Comparison of ENCODE assay signal across 22 cellular contexts in genomic region chr13:112732679-112733078, GRCh38. TPM values are rescaled to one million over a fixed set of nuclear protein-coding genes. Genes with fewer than 3 reads are reported as not detected.
A peak's percentile ranks its signal among the peaks of the same experiment; 100 is the strongest.
DNase-seq lines count a peak whose midpoint lies in the region; TF ChIP-seq lines count a peak whose summit lies in the region.
"Had no signal": no experiment of that assay in that cellular context is flagged by ENCODE, and none has a peak within 500 bp of the region (broad histone marks: within the 10 kb centered on the region; RNA-seq: fewer than 3 reads in every experiment).

No MANE protein-coding gene starts in this region.

- no CpG with 5 or more reads among the region's 10 CpGs for WGBS in H9 (ENCODE audit: extremely low coverage, insufficient read length, low lambda C conversion rate)

- no peak overlapping the region; a peak in 1 of 5 replicates for H3K4me3 Mint-ChIP-seq in H9
- H3K4me3 Mint-ChIP-seq: activated naive CD8-positive, alpha-beta T cell treated with anti-CD3 and anti-CD28 coated beads, Interleukin-2, amount 50 U/mL, for 24 hours; effector memory CD8-positive, alpha-beta T cell; stimulated activated effector memory CD8-positive, alpha-beta T cell treated with anti-CD3 and anti-CD28 coated beads, Interleukin-12 subunit alpha, Interleukin-12 subunit beta, amount 100 ng/mL, for 72 hours had no signal

- H2BK5ac ChIP-seq in H9 (ENCODE audit: insufficient read length, low read length), result no peak overlapping the region

- no peak overlapping the region for H2BK120ac ChIP-seq in H9 (ENCODE audit: low read depth, low read length, poor library complexity, severe bottlenecking)

- H3K56ac ChIP-seq in H9 (ENCODE audit: insufficient read length, low read depth, low read length), result no peak overlapping the region

- H3K27me3 ChIP-seq in H9 (ENCODE audit: insufficient read depth, low read length) (no peaks in the 10 kb centered on the region), osteoblast (ENCODE audit: insufficient read depth, low read length) (no peaks in the 10 kb centered on the region)
- H3K27me3 ChIP-seq: BLaER1, left lung, tibial nerve had no signal

- H3K14ac ChIP-seq in H9 (ENCODE audit: insufficient read depth, low read length), result no peak overlapping the region

- H3K23ac ChIP-seq in H9 (ENCODE audit: insufficient read length, low read depth, low read length), result no peak overlapping the region

- DNase-seq in H9, result no peak
- peak; percentile 95 for DNase-seq in NCI-H1417 treated with DMSO at 0.1 percent for 48 hours (lab: John Stamatoyannopoulos, UW)
- DNase-seq in NCI-H774 (lab: John Stamatoyannopoulos, UW), result peak; percentile 68
- DNase-seq in osteoblast (ENCODE audit: insufficient read length, low spot score, missing footprints), result peak; percentile 68
- DNase-seq in NCI-H2196 (lab: John Stamatoyannopoulos, UW; ENCODE audit: unreplicated experiment), result no peak
- no peak for DNase-seq in SHP77 (lab: John Stamatoyannopoulos, UW)
- DNase-seq in stimulated activated CD4-positive, alpha-beta T cell treated with anti-CD3 and anti-CD28 coated beads, Interleukin-4, amount 100 ng/mL, for 1 hour, result no peak
- DNase-seq: activated CD4-positive, alpha-beta T cell treated with anti-CD3 and anti-CD28 coated beads, Interleukin-2, amount 50 U/mL, for 4 hours; activated naive CD8-positive, alpha-beta T cell treated with anti-CD3 and anti-CD28 coated beads, Interleukin-2, amount 50 U/mL, for 24 hours; activated T-cell treated with anti-CD3 and anti-CD28 coated beads, Interleukin-2, amount 50 U/mL, for 48 hours; caudate nucleus; cortex of kidney; DMS79; effector memory CD8-positive, alpha-beta T cell; left lung; NK-92 treated with Interleukin-12 subunit alpha and Interleukin-12 subunit beta, amount 100 ng/mL, for 24 hours; stimulated activated CD4-positive, alpha-beta T cell treated with anti-CD3 and anti-CD28 coated beads, Interleukin-15, amount 100 ng/mL, for 24 hours had no signal

- H3K18ac ChIP-seq in H9 (ENCODE audit: insufficient read length, low read depth, low read length), result no peak overlapping the region

- H4K8ac ChIP-seq in H9 (replicated peaks; ENCODE audit: insufficient read length, low read depth, low read length), result no peak overlapping the region

- no peak overlapping the region for H4K5ac ChIP-seq in H9 (ENCODE audit: insufficient read length, low read depth, low read length)

- H4K20me1 ChIP-seq in H9 (ENCODE audit: control insufficient read depth, insufficient read depth, insufficient read length) (no peaks in the 10 kb centered on the region), osteoblast (ENCODE audit: insufficient read depth, low read length) (peaks cover 14% of the 10 kb centered on the region)

- H3K4me2 ChIP-seq in H9 (ENCODE audit: insufficient read depth, insufficient read length, low read length) (no peak overlapping the region), osteoblast (ENCODE audit: insufficient read depth, low read length) (no peak overlapping the region)
- H3K4me2 ChIP-seq: BLaER1, SK-N-SH had no signal

- no peak overlapping the region for H4K91ac ChIP-seq in H9 (ENCODE audit: insufficient read length, low read depth, low read length)

- peaks cover 14% of the 10 kb centered on the region; the same call in 1 of the 2 replicates for H3K79me2 ChIP-seq in H9 (ENCODE audit: insufficient read depth, low read length)
- no peaks in the 10 kb centered on the region for H3K79me2 ChIP-seq in osteoblast (ENCODE audit: insufficient read depth, low read length)

- no peaks in the 10 kb centered on the region for H3K9me3 Mint-ChIP-seq in H9
- H3K9me3 Mint-ChIP-seq: activated naive CD8-positive, alpha-beta T cell treated with anti-CD3 and anti-CD28 coated beads, Interleukin-2, amount 50 U/mL, for 24 hours; effector memory CD8-positive, alpha-beta T cell; stimulated activated effector memory CD8-positive, alpha-beta T cell treated with anti-CD3 and anti-CD28 coated beads, Interleukin-12 subunit alpha, Interleukin-12 subunit beta, amount 100 ng/mL, for 72 hours had no signal

- H3K27ac ChIP-seq in H9 (ENCODE audit: insufficient read length, low read depth, low read length) (peak overlapping the region; percentile 92), osteoblast (ENCODE audit: low read depth, low read length) (no peak overlapping the region)
- H3K27ac ChIP-seq: BLaER1, prostate gland, tibial nerve had no signal

- H3K4me1 ChIP-seq in H9 (ENCODE audit: insufficient read depth, low read length) (peaks cover 14% of the 10 kb centered on the region), osteoblast (ENCODE audit: insufficient read depth, low read length) (no peaks in the 10 kb centered on the region)
- H3K4me1 ChIP-seq: prostate gland, tibial nerve had no signal

- H3K4me1 Mint-ChIP-seq in H9, result peaks cover 82 to 91% of the 10 kb centered on the region in 2 experiments
- H3K4me1 Mint-ChIP-seq: activated naive CD8-positive, alpha-beta T cell treated with anti-CD3 and anti-CD28 coated beads, Interleukin-2, amount 50 U/mL, for 24 hours had no signal

- no peak overlapping the region for H2BK12ac ChIP-seq in H9 (ENCODE audit: insufficient read length, low read depth, low read length)

- H2BK20ac ChIP-seq in H9 (ENCODE audit: low read depth, low read length, poor library complexity, severe bottlenecking), result no peak overlapping the region

- no peak overlapping the region for H2AFZ ChIP-seq in H9 (ENCODE audit: low read length)
- no peak overlapping the region for H2AFZ ChIP-seq in osteoblast (ENCODE audit: low read length)

- no peak overlapping the region for H3K4ac ChIP-seq in H9 (ENCODE audit: low read depth, low read length)

- no peak overlapping the region for H2BK15ac ChIP-seq in H9 (ENCODE audit: low read depth, low read length)

- H3K27ac Mint-ChIP-seq in H9, result peak overlapping the region; percentile 12 to 95 (median 87); a peak in 5 of 7 replicates
- H3K27ac Mint-ChIP-seq: activated naive CD8-positive, alpha-beta T cell treated with anti-CD3 and anti-CD28 coated beads, Interleukin-2, amount 50 U/mL, for 24 hours; stimulated activated effector memory CD8-positive, alpha-beta T cell treated with anti-CD3 and anti-CD28 coated beads, Interleukin-12 subunit alpha, Interleukin-12 subunit beta, amount 100 ng/mL, for 72 hours had no signal

- no peaks in the 10 kb centered on the region for H3K23me2 ChIP-seq in H9 (ENCODE audit: insufficient read length, low read depth, low read length, poor library complexity, severe bottlenecking)

- no peak overlapping the region for H2AK5ac ChIP-seq in H9 (ENCODE audit: insufficient read length, low read length)

- H3T11ph ChIP-seq in H9 (ENCODE audit: low read length), result no peak overlapping the region

- peaks cover 0 to 5% (median 0%) of the 10 kb centered on the region in 3 experiments; a peak in 2 of 7 replicates for H3K36me3 Mint-ChIP-seq in H9 (ENCODE audit: insufficient read depth in 1 of 3, low read depth in 3 of 3)
- H3K36me3 Mint-ChIP-seq: stimulated activated effector memory CD8-positive, alpha-beta T cell treated with anti-CD3 and anti-CD28 coated beads, Interleukin-12 subunit alpha, Interleukin-12 subunit beta, amount 100 ng/mL, for 72 hours had no signal

- TF ChIP-seq CTCF in H9 (conservative IDR thresholded peaks at IDR 0.05) (no peak), osteoblast (IDR thresholded peaks at IDR 0.05; ENCODE audit: extremely low read depth, low read depth, low read length) (no peak)

- H3K79me1 ChIP-seq in H9 (ENCODE audit: insufficient read depth, low read depth, low read length, poor library complexity, severe bottlenecking), result no peaks in the 10 kb centered on the region

- H3K36me3 ChIP-seq in osteoblast (ENCODE audit: insufficient read depth, low read length), result no peaks in the 10 kb centered on the region
- H3K36me3 ChIP-seq: prostate gland had no signal

- no peaks in the 10 kb centered on the region; the same call in 1 of the 2 replicates for H3K27me3 Mint-ChIP-seq in H9 (ENCODE audit: low read depth)
- H3K27me3 Mint-ChIP-seq: activated naive CD8-positive, alpha-beta T cell treated with anti-CD3 and anti-CD28 coated beads, Interleukin-2, amount 50 U/mL, for 24 hours; effector memory CD8-positive, alpha-beta T cell had no signal

- no peak overlapping the region for H3K4me3 ChIP-seq in osteoblast (ENCODE audit: insufficient read depth, low read length)
- H3K4me3 ChIP-seq: BLaER1, left lung, prostate gland, tibial nerve had no signal

- H3K9me3 ChIP-seq in H9 (ENCODE audit: control insufficient read depth, low read depth, low read length) (no peaks in the 10 kb centered on the region), osteoblast (ENCODE audit: low read depth, low read length) (no peaks in the 10 kb centered on the region)
- H3K9me3 ChIP-seq: BLaER1, left lung, prostate gland, SK-N-SH, tibial nerve had no signal

- H3K9ac ChIP-seq in H9 (ENCODE audit: extremely low read depth, insufficient read length, low read length), result no peak overlapping the region
- H3K9ac ChIP-seq: BLaER1, SK-N-SH had no signal

RNA-seq across cellular contexts. Expression of gene ATP11A, which starts 42.8 kb away (rescaled TPM):
- 61.6 and 65.3 TPM in 2 replicates for total RNA-seq in H9 (2021)
- 7.6 and 7.7 TPM in 2 replicates for total RNA-seq in osteoblast

Comparison
In these comparisons a context has a peak if more than half of its experiments do, and no peak if none do; other contexts are left out.
1. DNase-seq: peak in NCI-H1417 treated with DMSO at 0.1 percent for 48 hours (single experiment), NCI-H774 (single experiment) and osteoblast (single experiment); none in H9 (single experiment), NCI-H2196 (single experiment), SHP77 (0 of 2) and stimulated activated CD4-positive, alpha-beta T cell treated with anti-CD3 and anti-CD28 coated beads, Interleukin-4, amount 100 ng/mL, for 1 hour (single experiment).